ENCODE assay signal across 1 cellular context in genomic region chr11:67999201-67999629, GRCh38.
TF ChIP-seq lines count a peak whose summit lies in the region.

No MANE protein-coding gene starts in this region.

TF ChIP-seq in GM12878, 131 proteins besides CTCF, POLR2A, EP300 and RAD21:
- no peak for TF ChIP-seq REST (IDR thresholded peaks at IDR 0.05; ENCODE audit: low read depth, low read length)
